In the genomic region with DNA sequence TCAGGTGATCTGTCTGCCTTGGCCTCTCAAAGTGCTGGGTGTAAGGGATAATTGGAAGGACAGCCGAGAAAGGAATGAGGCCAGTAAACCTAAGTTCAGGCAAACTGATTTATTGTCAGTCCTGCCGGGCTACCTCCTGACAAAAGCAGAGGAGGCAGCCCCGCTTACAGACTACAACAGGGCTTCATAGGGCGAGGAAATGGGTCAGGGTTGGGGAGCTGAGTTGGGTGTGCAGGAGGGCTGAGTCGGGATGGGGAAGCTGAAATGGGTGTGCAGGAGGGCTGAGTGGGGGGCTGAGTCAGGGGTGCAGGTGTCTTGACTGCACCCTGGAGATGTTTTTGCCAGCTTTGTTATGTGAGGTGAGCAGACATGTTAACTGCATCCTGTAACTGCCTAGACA, we compare ENCODE assay signal across 29 cellular contexts.
"Had no signal": no experiment of that assay in that cellular context is flagged by ENCODE, and none has a peak within 500 bp of the region (broad histone marks: within the 10 kb centered on the region; RNA-seq: fewer than 3 reads in every experiment).

No MANE protein-coding gene starts in this region.

- ATAC-seq: esophagus mucosa; gastrocnemius medialis; left lobe of liver; naive thymus-derived CD8-positive, alpha-beta T cell; sciatic nerve; stimulated activated naive CD8-positive, alpha-beta T cell treated with anti-CD3 and anti-CD28 coated beads, Interleukin-15, amount 100 ng/mL, for 72 hours had no signal

- H3K27me3 Mint-ChIP-seq: dendritic cell treated with granulocyte-macrophage colony-stimulating factor and Interleukin-4, amounts not matched to agents 40 ng/mL and 50 ng/mL, for 4 days; memory B cell; naive thymus-derived CD8-positive, alpha-beta T cell; stimulated activated naive CD8-positive, alpha-beta T cell treated with anti-CD3 and anti-CD28 coated beads, Interleukin-15, amount 100 ng/mL, for 72 hours had no signal

- H3K27me3 ChIP-seq: colonic mucosa, gastrocnemius medialis, neutrophil, right atrium auricular region, suprapubic skin, transverse colon, vagina had no signal

- H3K4me3 ChIP-seq: colonic mucosa, gastrocnemius medialis, lung, prostate gland, right atrium auricular region, smooth muscle cell, suprapubic skin, transverse colon, vagina had no signal

- H3K27ac Mint-ChIP-seq: dendritic cell treated with granulocyte-macrophage colony-stimulating factor and Interleukin-4, amounts not matched to agents 40 ng/mL and 50 ng/mL, for 4 days; endodermal cell; memory B cell; naive thymus-derived CD8-positive, alpha-beta T cell; stimulated activated naive CD8-positive, alpha-beta T cell treated with anti-CD3 and anti-CD28 coated beads, Interleukin-15, amount 100 ng/mL, for 72 hours had no signal

- H3K27ac ChIP-seq: colonic mucosa, epithelial cell of prostate, gastrocnemius medialis, neutrophil, parathyroid adenoma, prostate gland, right atrium auricular region, suprapubic skin, transverse colon, vagina had no signal

- H3K79me2 ChIP-seq: parathyroid adenoma had no signal

- H3K9ac ChIP-seq: parathyroid adenoma had no signal

- H3K4me1 ChIP-seq: colonic mucosa, gastrocnemius medialis, parathyroid adenoma, prostate gland, right atrium auricular region, suprapubic skin, transverse colon, vagina had no signal

- H3K36me3 ChIP-seq: colonic mucosa, gastrocnemius medialis, neutrophil, prostate gland, right atrium auricular region, suprapubic skin, transverse colon, vagina had no signal

- H3K9me3 ChIP-seq: colonic mucosa, gastrocnemius medialis, neutrophil, prostate gland, transverse colon, vagina had no signal

- FAIRE-seq: kidney had no signal

- DNase-seq: colonic mucosa; effector CD8-positive, alpha-beta T cell; endodermal cell; foreskin fibroblast; gastrocnemius medialis; head of caudate nucleus; kidney; naive thymus-derived CD8-positive, alpha-beta T cell; stimulated activated CD4-positive, alpha-beta T cell treated with anti-CD3 and anti-CD28 coated beads, Interleukin-12 subunit alpha, Interleukin-12 subunit beta, amount 100 ng/mL, for 4 hours; stimulated activated CD4-positive, alpha-beta T cell treated with anti-CD3 and anti-CD28 coated beads, Interleukin-1b, Interleukin-23, amount 100 ng/mL, for 48 hours; stimulated activated CD4-positive, alpha-beta T cell treated with anti-CD3 and anti-CD28 coated beads, Interleukin-4, amount 100 ng/mL, for 1 hour; stimulated activated CD8-positive, alpha-beta memory T cell treated with anti-CD3 and anti-CD28 coated beads, Interleukin-4, amount 100 ng/mL, for 48 hours; stimulated activated naive CD4-positive, alpha-beta T cell; stimulated activated naive CD8-positive, alpha-beta T cell treated with anti-CD3 and anti-CD28 coated beads, Interleukin-15, amount 100 ng/mL, for 72 hours; transverse colon had no signal

- H3K4me1 Mint-ChIP-seq: memory B cell; naive thymus-derived CD8-positive, alpha-beta T cell; stimulated activated naive CD8-positive, alpha-beta T cell treated with anti-CD3 and anti-CD28 coated beads, Interleukin-15, amount 100 ng/mL, for 72 hours had no signal

- H3K4me3 Mint-ChIP-seq: dendritic cell treated with granulocyte-macrophage colony-stimulating factor and Interleukin-4, amounts not matched to agents 40 ng/mL and 50 ng/mL, for 4 days; endodermal cell; memory B cell; naive thymus-derived CD8-positive, alpha-beta T cell; stimulated activated naive CD8-positive, alpha-beta T cell treated with anti-CD3 and anti-CD28 coated beads, Interleukin-15, amount 100 ng/mL, for 72 hours had no signal

- H3K4me2 ChIP-seq: smooth muscle cell had no signal

- H2AFZ ChIP-seq: parathyroid adenoma had no signal

- H3K36me3 Mint-ChIP-seq: memory B cell; naive thymus-derived CD8-positive, alpha-beta T cell had no signal
